In the genomic region with DNA sequence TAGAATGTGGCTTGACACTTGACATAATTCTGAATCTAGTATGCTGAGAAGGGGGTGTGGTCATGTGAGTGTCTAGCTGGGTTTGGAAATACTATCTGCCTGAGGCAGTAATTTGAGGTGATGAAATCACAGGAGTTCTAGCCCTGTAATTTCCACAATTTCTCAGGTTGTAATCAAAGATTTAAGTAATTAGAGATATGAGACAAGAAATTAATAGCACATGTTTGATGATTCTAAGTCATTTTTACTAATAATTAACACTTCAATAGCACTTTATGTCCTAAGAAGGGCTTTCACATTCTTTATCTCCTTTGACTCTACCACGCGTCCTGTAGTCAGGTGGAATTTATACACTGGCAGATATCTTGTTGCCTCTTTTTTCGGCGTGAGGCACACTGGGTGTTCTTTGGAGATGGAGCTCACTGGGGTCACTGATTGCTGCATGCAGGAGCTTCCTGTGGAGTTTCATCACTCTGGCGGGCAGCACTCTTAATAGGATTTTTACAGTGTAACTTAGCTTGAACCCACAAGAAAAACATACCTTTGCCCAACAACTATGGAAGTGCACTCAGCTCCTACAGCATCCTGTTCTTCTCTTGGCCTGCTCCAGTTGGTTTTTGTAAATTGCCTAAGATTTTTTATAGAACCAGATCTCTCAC, we compare ENCODE assay signal across 10 cellular contexts. TPM values are rescaled to one million over a fixed set of nuclear protein-coding genes. Genes with fewer than 3 reads are reported as not detected.
DNase-seq lines count a peak whose midpoint lies in the region; ATAC-seq, FAIRE-seq and TF ChIP-seq lines count a peak whose summit lies in the region.
"Had no signal": no experiment of that assay in that cellular context is flagged by ENCODE, and none has a peak within 500 bp of the region (broad histone marks: within the 10 kb centered on the region; RNA-seq: fewer than 3 reads in every experiment).

No MANE protein-coding gene starts in this region.

- no peak overlapping the region for H3K4me3 ChIP-seq in bronchial epithelial cell (ENCODE audit: low read depth, low read length)
- no peak overlapping the region for H3K4me3 ChIP-seq in esophagus squamous epithelium

- no peak for FAIRE-seq in bronchial epithelial cell (lab: Jason Lieb, UNC)
- FAIRE-seq: islet of Langerhans had no signal

- no peak for TF ChIP-seq POLR2A in esophagus squamous epithelium (IDR thresholded peaks at IDR 0.05)

- peaks cover 9 to 89% (median 28%) of the 10 kb centered on the region in 3 donors for H3K4me1 ChIP-seq in esophagus squamous epithelium

- H3K27me3 ChIP-seq in bronchial epithelial cell (ENCODE audit: control insufficient read depth, insufficient read depth, low read length) (no peaks in the 10 kb centered on the region), esophagus squamous epithelium (no peaks in the 10 kb centered on the region)

- intact Hi-C loops in esophagus squamous epithelium (cut with DNase I): no loop called here

- 75 to 78% methylated on average over 5 of the region's 5 CpGs for WGBS in esophagus squamous epithelium, 2 donors

- TF ChIP-seq CTCF in bronchial epithelial cell (IDR thresholded peaks at IDR 0.05; ENCODE audit: insufficient read depth, low read length, severe bottlenecking) (no peak), omental fat pad (IDR thresholded peaks at IDR 0.05) (no peak), GM20000 (IDR thresholded peaks at IDR 0.05; ENCODE audit: extremely low read depth, missing control alignments) (no peak), esophagus squamous epithelium (IDR thresholded peaks at IDR 0.05) (no peak)

- no peaks in the 10 kb centered on the region for H3K9me3 ChIP-seq in esophagus squamous epithelium

- peak; percentile 41 for ATAC-seq in omental fat pad (ENCODE audit: low FRiP score)
- no peak for ATAC-seq in GM21447 (IDR thresholded peaks at IDR 0.05; ENCODE audit: unreplicated experiment)

- DNase-seq in DMS 273 (lab: John Stamatoyannopoulos, UW; ENCODE audit: unreplicated experiment) (peak; percentile 13), DMS 273 treated with DMSO at 0.1 percent for 48 hours (lab: John Stamatoyannopoulos, UW) (no peak), NCI-H2029 (lab: John Stamatoyannopoulos, UW) (peak; percentile 32), bronchial epithelial cell (ENCODE audit: low read depth) (peak; percentile 94), omental fat pad (ENCODE audit: low spot score) (no peak), GM20000 (ENCODE audit: low spot score) (no peak), esophagus squamous epithelium (lab: John Stamatoyannopoulos, UW) (no peak)

- H3K27ac ChIP-seq in esophagus squamous epithelium: peak overlapping the region in 1 of 4 donors; percentile 95
- H3K27ac ChIP-seq: 22Rv1 had no signal

- H3K36me3 ChIP-seq in bronchial epithelial cell (ENCODE audit: control insufficient read depth, insufficient read depth, low read length) (no peaks in the 10 kb centered on the region), esophagus squamous epithelium (no peaks in the 10 kb centered on the region)

RNA-seq across cellular contexts. Expression of a gene that starts 3.3 kb away (rescaled TPM):
- total RNA-seq in bronchial epithelial cell (3.7 and 61.1 TPM in 2 replicates), omental fat pad (10 to 100 TPM in 2 of 4 donors, 1 to 10 TPM in 2; 5.8 to 17.8 (median 13.4) TPM), esophagus squamous epithelium (1 to 10 TPM; 1.6 to 4.8 (median 2.9) TPM)

RNA-seq across cellular contexts. Expression of a gene that starts 3.7 kb away (rescaled TPM):
- total RNA-seq in bronchial epithelial cell: 0.51 and 1.3 TPM in 2 replicates
- 1 to 10 TPM; 1.9 to 5.7 (median 3.8) TPM for total RNA-seq in omental fat pad
- total RNA-seq in esophagus squamous epithelium: 1 to 10 TPM in 3 of 4 donors, not detected in 1; 1.2 to 2.5 (median 2.3) TPM

Comparison
In these comparisons a context has a peak if more than half of its experiments do, and no peak if none do; other contexts are left out.
1. DNase-seq: peak in DMS 273 (single experiment), NCI-H2029 (single experiment) and bronchial epithelial cell (single experiment); none in DMS 273 treated with DMSO at 0.1 percent for 48 hours (single experiment), omental fat pad (single experiment), GM20000 (single experiment) and esophagus squamous epithelium (single experiment).